Comparison of ENCODE assay signal across 9 cellular contexts in the genomic region with DNA sequence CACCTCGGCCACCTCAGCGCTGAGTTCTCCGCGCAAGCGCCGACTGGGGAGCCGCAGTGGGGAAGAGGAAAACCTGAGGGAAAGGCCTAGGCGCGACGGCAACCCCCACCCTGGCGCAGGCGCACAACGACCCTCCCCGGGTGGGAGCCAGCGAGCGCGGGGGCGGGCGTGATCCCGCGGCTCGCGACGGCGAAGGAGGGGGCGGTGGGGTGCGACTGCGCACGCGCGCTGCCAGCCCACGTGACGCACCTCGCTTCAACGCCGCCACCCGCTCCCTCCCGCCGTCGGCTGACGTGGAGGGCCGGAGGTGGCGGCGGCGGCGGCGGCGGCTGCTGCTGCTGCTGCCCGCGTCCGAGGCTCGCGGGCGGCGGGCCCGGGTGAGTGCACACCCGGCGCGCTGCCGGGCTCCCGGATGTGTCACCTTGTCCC. TPM values are rescaled to one million over a fixed set of nuclear protein-coding genes. Genes with fewer than 3 reads are reported as not detected.
DNase-seq lines count a peak whose midpoint lies in the region; ATAC-seq, FAIRE-seq and TF ChIP-seq lines count a peak whose summit lies in the region.
"Had no signal": no experiment of that assay in that cellular context is flagged by ENCODE, and none has a peak within 500 bp of the region (broad histone marks: within the 10 kb centered on the region; RNA-seq: fewer than 3 reads in every experiment).

A gene (minus strand): TSS at position 84 of the 429 bp plus-strand sequence. CDS start 556 bp downstream, outside the sequence.
A gene with protein sequence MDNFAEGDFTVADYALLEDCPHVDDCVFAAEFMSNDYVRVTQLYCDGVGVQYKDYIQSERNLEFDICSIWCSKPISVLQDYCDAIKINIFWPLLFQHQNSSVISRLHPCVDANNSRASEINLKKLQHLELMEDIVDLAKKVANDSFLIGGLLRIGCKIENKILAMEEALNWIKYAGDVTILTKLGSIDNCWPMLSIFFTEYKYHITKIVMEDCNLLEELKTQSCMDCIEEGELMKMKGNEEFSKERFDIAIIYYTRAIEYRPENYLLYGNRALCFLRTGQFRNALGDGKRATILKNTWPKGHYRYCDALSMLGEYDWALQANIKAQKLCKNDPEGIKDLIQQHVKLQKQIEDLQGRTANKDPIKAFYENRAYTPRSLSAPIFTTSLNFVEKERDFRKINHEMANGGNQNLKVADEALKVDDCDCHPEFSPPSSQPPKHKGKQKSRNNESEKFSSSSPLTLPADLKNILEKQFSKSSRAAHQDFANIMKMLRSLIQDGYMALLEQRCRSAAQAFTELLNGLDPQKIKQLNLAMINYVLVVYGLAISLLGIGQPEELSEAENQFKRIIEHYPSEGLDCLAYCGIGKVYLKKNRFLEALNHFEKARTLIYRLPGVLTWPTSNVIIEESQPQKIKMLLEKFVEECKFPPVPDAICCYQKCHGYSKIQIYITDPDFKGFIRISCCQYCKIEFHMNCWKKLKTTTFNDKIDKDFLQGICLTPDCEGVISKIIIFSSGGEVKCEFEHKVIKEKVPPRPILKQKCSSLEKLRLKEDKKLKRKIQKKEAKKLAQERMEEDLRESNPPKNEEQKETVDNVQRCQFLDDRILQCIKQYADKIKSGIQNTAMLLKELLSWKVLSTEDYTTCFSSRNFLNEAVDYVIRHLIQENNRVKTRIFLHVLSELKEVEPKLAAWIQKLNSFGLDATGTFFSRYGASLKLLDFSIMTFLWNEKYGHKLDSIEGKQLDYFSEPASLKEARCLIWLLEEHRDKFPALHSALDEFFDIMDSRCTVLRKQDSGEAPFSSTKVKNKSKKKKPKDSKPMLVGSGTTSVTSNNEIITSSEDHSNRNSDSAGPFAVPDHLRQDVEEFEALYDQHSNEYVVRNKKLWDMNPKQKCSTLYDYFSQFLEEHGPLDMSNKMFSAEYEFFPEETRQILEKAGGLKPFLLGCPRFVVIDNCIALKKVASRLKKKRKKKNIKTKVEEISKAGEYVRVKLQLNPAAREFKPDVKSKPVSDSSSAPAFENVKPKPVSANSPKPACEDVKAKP (N-terminal part only) (plus strand): TSS at position 267 of the 429 bp plus-strand sequence. CDS start 14,004 bp downstream, outside the sequence.

- H4K20me1 ChIP-seq in HepG2 (ENCODE audit: insufficient read depth, low read length): peaks cover 24% of the 10 kb centered on the region

- peak; percentile 77 to 79 for TF ChIP-seq POLR2A in HepG2 (IDR thresholded peaks at IDR 0.05; ENCODE audit: insufficient read depth in 1 of 2, low read depth in 2 of 2, low read length in 2 of 2)

- TF ChIP-seq CTCF in BJ (IDR thresholded peaks at IDR 0.05; ENCODE audit: insufficient read depth, low read depth, low read length) (no peak), HepG2 (CRISPR knock-in tag; IDR thresholded peaks at IDR 0.05) (no peak)

- H3K36me3 ChIP-seq in BJ (ENCODE audit: control insufficient read depth, insufficient read depth, low read length): no peaks in the 10 kb centered on the region
- H3K36me3 ChIP-seq in HepG2 (replicated peaks in 1 of 2; ENCODE audit: control insufficient read depth in 1 of 2, insufficient read depth in 2 of 2, low read length in 2 of 2): peaks cover 0 to 3% of the 10 kb centered on the region in 2 experiments; a peak in 1 of 5 replicates

- FAIRE-seq in HepG2 (lab: Jason Lieb, UNC): no peak
- FAIRE-seq: colon had no signal

- no peaks in the 10 kb centered on the region for H3K9me3 ChIP-seq in HepG2 (ENCODE audit: low read length)

- no peak for TF ChIP-seq RAD21 in HepG2 (CRISPR knock-in tag; IDR thresholded peaks at IDR 0.05)

- H3K79me2 ChIP-seq in HepG2 (ENCODE audit: insufficient read depth, low read length): peaks cover 63% of the 10 kb centered on the region

- peak within 1 kb of the TSS; percentile 96 for H3K4me3 ChIP-seq in BJ (ENCODE audit: low read depth, low read length)
- H3K4me3 ChIP-seq in HepG2 (replicated peaks in 1 of 3; ENCODE audit: insufficient read depth in 1 of 3, low read depth in 2 of 3, low read length in 3 of 3): peak within 1 kb of the TSS; percentile 81 to 92 (median 84)

- in situ Hi-C loops in HepG2 (cut with HindIII; ENCODE audit: extremely low pct_ligation_motif_present, low pct_unique_long_range_greater_than_20kb): no loop called here

- ATAC-seq in GM19372 (IDR thresholded peaks at IDR 0.05; ENCODE audit: low read depth, unreplicated experiment) (peak; percentile 63), HG03521 (IDR thresholded peaks at IDR 0.05; ENCODE audit: unreplicated experiment) (peak; percentile 67), HepG2 (peak; percentile 83)

- TF ChIP-seq EP300 in HepG2 (IDR thresholded peaks at IDR 0.05; ENCODE audit: low read depth in 2 of 2, low read length in 2 of 2): no peak
- no peak for TF ChIP-seq EP300 in HepG2 (CRISPR knock-in tag; IDR thresholded peaks at IDR 0.05; ENCODE audit: borderline replicate concordance)

- BruUV-seq in HepG2 (replicated peaks; lab: Mats Ljungman, UMichigan): no TSS peak

- H3K4me1 ChIP-seq in HepG2 (ENCODE audit: insufficient read depth, low read length): peaks cover 52% of the 10 kb centered on the region

- H2AFZ ChIP-seq in HepG2 (ENCODE audit: low read length): no peak within 1 kb of the TSS

- POLR2A ChIA-PET in BJ (lab: Charles Lee): no interaction called here
- POLR2A ChIA-PET in HepG2 (lab: Yijun Ruan, JAX): interaction anchor here (1.0 to 2.0 kb wide), 6 partner anchors 9 to 107 kb away, joined by 3 to 10 read pairs (median 4); a partner anchor contains a TSS

- no peaks in the 10 kb centered on the region for H3K27me3 ChIP-seq in BJ (ENCODE audit: control insufficient read depth, insufficient read depth, low read length)
- H3K27me3 ChIP-seq in HepG2 (ENCODE audit: control insufficient read depth in 1 of 2, insufficient read depth in 2 of 2, low read length in 2 of 2): no peaks in the 10 kb centered on the region; a peak in 1 of 5 replicates

- DNase-seq in BJ (ENCODE audit: low read depth) (peak; percentile 74), NCI-H748 (lab: John Stamatoyannopoulos, UW; ENCODE audit: unreplicated experiment) (peak; percentile 93), dedifferentiated amniotic fluid mesenchymal stem cell (ENCODE audit: extremely low spot score) (peak; percentile 89), HepG2 (ENCODE audit: low spot score) (peak; percentile 87)
- DNase-seq in activated CD4-positive, alpha-beta T cell treated with anti-CD3 and anti-CD28 coated beads, Interleukin-2, amount 50 U/mL, for 1 hour: peak; percentile 95
- DNase-seq in stimulated activated CD4-positive, alpha-beta T cell treated with anti-CD3 and anti-CD28 coated beads, Interleukin-4, amount 100 ng/mL, for 1 hour: peak; percentile 98

- peak within 1 kb of the TSS; percentile 85 for H3K4me2 ChIP-seq in HepG2 (ENCODE audit: low read depth, low read length)

- CTCF ChIA-PET in BJ (lab: Yijun Ruan, JAX): no interaction called here
- CTCF ChIA-PET in HepG2 (lab: Yijun Ruan, JAX; ENCODE audit: low intra/inter-chr PET ratio, low total read pairs): interaction anchor here (0.7 kb wide), 1 partner anchor 96 kb away, joined by 3 read pairs; no protein-coding TSS in a partner anchor

- 0% methylated on average over 3 of the region's 61 CpGs for WGBS in HepG2 (ENCODE audit: low lambda C conversion rate)

- intact Hi-C loops in HepG2 (cut with micrococcal nuclease; ENCODE audit: unreplicated experiment): loop anchor here (5.0 kb wide), 1 partner anchor 86 kb away; no protein-coding TSS in a partner anchor

- peak within 1 kb of the TSS; percentile 99 for H3K9ac ChIP-seq in HepG2 (ENCODE audit: insufficient read depth, low read depth, low read length)

- H3K27ac ChIP-seq in HepG2 (ENCODE audit: extremely low read length, insufficient read depth, low read length): peak within 1 kb of the TSS; percentile 96

RNA-seq across cellular contexts. Expression of the first gene that starts in this region (rescaled TPM):
- 13.8 and 34.3 TPM in 2 replicates for polyA plus RNA-seq in BJ (2011; rRNA removed)
- polyA minus RNA-seq in BJ (2011; rRNA and poly(A)+ RNA removed): 3.9 and 4.9 TPM in 2 replicates
- 13.7 and 14.8 TPM in 2 replicates for total RNA-seq in HepG2 (2016; rRNA removed; fragmentation: Illumina TruSeq; extraction: Trizol)
- total RNA-seq in HepG2 (2016; cell fraction: cytosol; rRNA removed; fragmentation: Illumina TruSeq; extraction: Trizol; ENCODE audit: low read depth): 17.8 and 18.9 TPM in 2 replicates
- 14.0 and 14.9 TPM in 2 replicates for total RNA-seq in HepG2 (2016; cell fraction: insoluble cytoplasmic fraction; rRNA removed; fragmentation: Illumina TruSeq; extraction: Trizol)
- total RNA-seq in HepG2 (2016; cell fraction: membrane; rRNA removed; fragmentation: Illumina TruSeq; extraction: Trizol): 20.5 and 22.0 TPM in 2 replicates
- total RNA-seq in HepG2 (2016; cell fraction: nucleus; rRNA removed; fragmentation: Illumina TruSeq; extraction: Trizol): 10.7 and 17.6 TPM in 2 replicates
- polyA plus RNA-seq in HepG2 (2011; rRNA removed): 27.3 and 33.4 TPM in 2 replicates
- 11.5 and 19.9 TPM in 2 replicates for polyA plus RNA-seq in HepG2 (2011; cell fraction: cytosol; rRNA removed)
- polyA plus RNA-seq in HepG2 (2011; cell fraction: nucleus; rRNA removed): 14.6 and 17.8 TPM in 2 replicates
- polyA plus RNA-seq in HepG2 (2012): 10.2 and 23.5 TPM in 2 replicates
- 30.3 and 35.6 TPM in 2 replicates for polyA plus RNA-seq in HepG2 (2016; cell fraction: cytosol; fragmentation: Illumina TruSeq; extraction: Trizol; ENCODE audit: low read depth)
- 25.5 and 30.4 TPM in 2 replicates for polyA plus RNA-seq in HepG2 (2016; cell fraction: insoluble cytoplasmic fraction; fragmentation: Illumina TruSeq; extraction: Trizol; ENCODE audit: low read depth)
- polyA plus RNA-seq in HepG2 (2016; cell fraction: membrane; fragmentation: Illumina TruSeq; extraction: Trizol; ENCODE audit: low read depth): 33.9 and 38.2 TPM in 2 replicates
- 37.8 and 39.4 TPM in 2 replicates for polyA plus RNA-seq in HepG2 (2016; cell fraction: nucleus; fragmentation: Illumina TruSeq; extraction: Trizol; ENCODE audit: insufficient read depth, low read depth)
- polyA minus RNA-seq in HepG2 (2011; rRNA and poly(A)+ RNA removed; ENCODE audit: low replicate concordance): 7.7 and 7.8 TPM in 2 replicates
- polyA minus RNA-seq in HepG2 (2011; cell fraction: cytosol; rRNA and poly(A)+ RNA removed): 5.8 and 7.8 TPM in 2 replicates
- polyA minus RNA-seq in HepG2 (2011; cell fraction: nucleus; rRNA and poly(A)+ RNA removed): 11.4 and 13.6 TPM in 2 replicates

RNA-seq across cellular contexts. Expression of the second gene that starts in this region (rescaled TPM):
- 108 and 125 TPM in 2 replicates for polyA plus RNA-seq in BJ (2011; rRNA removed)
- 95.6 and 120 TPM in 2 replicates for polyA minus RNA-seq in BJ (2011; rRNA and poly(A)+ RNA removed)
- 108 and 162 TPM in 2 replicates for total RNA-seq in HepG2 (2016; rRNA removed; fragmentation: Illumina TruSeq; extraction: Trizol)
- total RNA-seq in HepG2 (2016; cell fraction: cytosol; rRNA removed; fragmentation: Illumina TruSeq; extraction: Trizol; ENCODE audit: low read depth): 111 and 126 TPM in 2 replicates
- 108 and 166 TPM in 2 replicates for total RNA-seq in HepG2 (2016; cell fraction: insoluble cytoplasmic fraction; rRNA removed; fragmentation: Illumina TruSeq; extraction: Trizol)
- total RNA-seq in HepG2 (2016; cell fraction: membrane; rRNA removed; fragmentation: Illumina TruSeq; extraction: Trizol): 165 and 198 TPM in 2 replicates
- total RNA-seq in HepG2 (2016; cell fraction: nucleus; rRNA removed; fragmentation: Illumina TruSeq; extraction: Trizol): 153 and 156 TPM in 2 replicates
- polyA plus RNA-seq in HepG2 (2011; rRNA removed): 45.8 and 55.7 TPM in 2 replicates
- 38.5 and 41.4 TPM in 2 replicates for polyA plus RNA-seq in HepG2 (2011; cell fraction: cytosol; rRNA removed)
- polyA plus RNA-seq in HepG2 (2011; cell fraction: nucleus; rRNA removed): 75.7 and 103 TPM in 2 replicates
- polyA plus RNA-seq in HepG2 (2012): 62.1 and 88.8 TPM in 2 replicates
- polyA plus RNA-seq in HepG2 (2016; cell fraction: cytosol; fragmentation: Illumina TruSeq; extraction: Trizol; ENCODE audit: low read depth): 6.9 and 8.0 TPM in 2 replicates
- 102 and 108 TPM in 2 replicates for polyA plus RNA-seq in HepG2 (2016; cell fraction: insoluble cytoplasmic fraction; fragmentation: Illumina TruSeq; extraction: Trizol; ENCODE audit: low read depth)
- 34.7 and 44.9 TPM in 2 replicates for polyA plus RNA-seq in HepG2 (2016; cell fraction: membrane; fragmentation: Illumina TruSeq; extraction: Trizol; ENCODE audit: low read depth)
- polyA plus RNA-seq in HepG2 (2016; cell fraction: nucleus; fragmentation: Illumina TruSeq; extraction: Trizol; ENCODE audit: insufficient read depth, low read depth): 109 and 111 TPM in 2 replicates
- polyA minus RNA-seq in HepG2 (2011; rRNA and poly(A)+ RNA removed; ENCODE audit: low replicate concordance): 51.0 and 75.9 TPM in 2 replicates
- polyA minus RNA-seq in HepG2 (2011; cell fraction: cytosol; rRNA and poly(A)+ RNA removed): 139 and 147 TPM in 2 replicates
- 285 and 338 TPM in 2 replicates for polyA minus RNA-seq in HepG2 (2011; cell fraction: nucleus; rRNA and poly(A)+ RNA removed)

Comparison
In these comparisons a context has a peak if more than half of its experiments do, and no peak if none do; other contexts are left out.
1. Peak in every context shown above with its lines: DNase-seq, ATAC-seq, H3K4me3 ChIP-seq and H3K27ac ChIP-seq.